ENCODE assay signal across 28 cellular contexts in the genomic region with DNA sequence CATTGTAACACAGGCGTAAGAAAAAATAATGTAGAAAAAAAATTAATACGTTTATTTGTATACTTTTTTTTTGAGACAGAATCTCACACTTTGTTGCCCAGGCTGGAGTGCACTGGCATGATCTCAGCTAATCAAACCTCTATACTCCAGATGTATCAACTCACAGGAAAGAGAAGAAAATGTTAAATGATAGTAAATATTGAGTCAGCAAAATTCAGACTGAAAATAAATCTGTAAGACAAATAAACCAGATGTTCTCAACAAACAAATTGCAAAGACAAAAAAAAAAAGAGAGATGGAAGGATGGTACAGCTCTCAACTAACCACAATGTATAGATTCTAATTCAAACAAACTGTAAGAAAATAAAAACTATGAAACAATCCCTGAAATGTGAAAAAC.
"Had no signal": no experiment of that assay in that cellular context is flagged by ENCODE, and none has a peak within 500 bp of the region (broad histone marks: within the 10 kb centered on the region; RNA-seq: fewer than 3 reads in every experiment).

No MANE protein-coding gene starts in this region.

- H3K27ac ChIP-seq: ascending aorta, coronary artery, dorsolateral prefrontal cortex, esophagus muscularis mucosa, foreskin keratinocyte, gastrocnemius medialis, heart right ventricle had no signal

- H3K9me3 Mint-ChIP-seq: activated CD4-positive, alpha-beta T cell treated with anti-CD3 and anti-CD28 coated beads, Interleukin-2, amount 10 ng/mL, durations not matched to agents 7 days and 5 days; activated naive CD8-positive, alpha-beta T cell treated with anti-CD3 and anti-CD28 coated beads, Interleukin-2, amount 10 ng/mL, durations not matched to agents 7 days and 5 days; brain; dendritic cell treated with granulocyte-macrophage colony-stimulating factor and Interleukin-4, amounts not matched to agents 40 ng/mL and 50 ng/mL, for 4 days had no signal

- H3K36me3 Mint-ChIP-seq: activated naive CD4-positive, alpha-beta T cell treated with anti-CD3 and anti-CD28 coated beads, Interleukin-2, amount 10 ng/mL, durations not matched to agents 7 days and 5 days; activated naive CD4-positive, alpha-beta T cell treated with anti-CD3 and anti-CD28 coated beads, Interleukin-2, amount 50 U/mL, for 72 hours; activated naive CD8-positive, alpha-beta T cell treated with anti-CD3 and anti-CD28 coated beads, Interleukin-2, amount 10 ng/mL, durations not matched to agents 7 days and 5 days; brain had no signal

- FAIRE-seq: bronchial epithelial cell had no signal

- DNase-seq: activated CD4-positive, alpha-beta memory T cell treated with anti-CD3 and anti-CD28 coated beads, Interleukin-2, amount 10 ng/mL, durations not matched to agents 7 days and 5 days; activated CD4-positive, alpha-beta T cell treated with anti-CD3 and anti-CD28 coated beads for 1 hour; activated CD4-positive, alpha-beta T cell treated with anti-CD3 and anti-CD28 coated beads for 4 hours; activated CD4-positive, alpha-beta T cell treated with anti-CD3 and anti-CD28 coated beads, Interleukin-2, amount 10 ng/mL, durations not matched to agents 7 days and 5 days; activated CD4-positive, alpha-beta T cell treated with anti-CD3 and anti-CD28 coated beads, Interleukin-2, amount 50 U/mL, for 4 hours; activated CD8-positive, alpha-beta memory T cell treated with anti-CD3 and anti-CD28 coated beads, Interleukin-2, amount 50 U/mL, for 48 hours; activated gamma-delta T cell; activated naive CD4-positive, alpha-beta T cell; activated naive CD4-positive, alpha-beta T cell treated with anti-CD3 and anti-CD28 coated beads, Interleukin-2, amount 10 ng/mL, durations not matched to agents 7 days and 5 days; activated naive CD8-positive, alpha-beta T cell treated with anti-CD3 and anti-CD28 coated beads, Interleukin-2, amount 10 ng/mL, durations not matched to agents 7 days and 5 days; activated T-cell treated with anti-CD3 and anti-CD28 coated beads for 4 hours; activated T-cell treated with anti-CD3 and anti-CD28 coated beads, Interleukin-2, amount 50 U/mL, for 24 hours; activated T-cell treated with anti-CD3 and anti-CD28 coated beads, Interleukin-2, amount 50 U/mL, for 72 hours; dorsolateral prefrontal cortex; effector memory CD4-positive, alpha-beta T cell; endodermal cell; foreskin keratinocyte; gastrocnemius medialis; heart right ventricle; T-helper 2 cell had no signal

- H3K4me1 ChIP-seq: ascending aorta, esophagus muscularis mucosa, foreskin keratinocyte, gastrocnemius medialis, heart right ventricle had no signal

- ATAC-seq: activated naive CD4-positive, alpha-beta T cell treated with anti-CD3 and anti-CD28 coated beads, Interleukin-2, amount 50 U/mL, for 72 hours; activated T-cell treated with anti-CD3 and anti-CD28 coated beads, Interleukin-2, amount 50 U/mL, for 72 hours; foreskin keratinocyte; gastrocnemius medialis; heart right ventricle had no signal

- H3K4me1 Mint-ChIP-seq: activated CD4-positive, alpha-beta memory T cell treated with anti-CD3 and anti-CD28 coated beads, Interleukin-2, amount 10 ng/mL, durations not matched to agents 7 days and 5 days; activated CD4-positive, alpha-beta T cell treated with anti-CD3 and anti-CD28 coated beads, Interleukin-2, amount 10 ng/mL, durations not matched to agents 7 days and 5 days; activated naive CD4-positive, alpha-beta T cell treated with anti-CD3 and anti-CD28 coated beads, Interleukin-2, amount 10 ng/mL, durations not matched to agents 7 days and 5 days; activated naive CD8-positive, alpha-beta T cell treated with anti-CD3 and anti-CD28 coated beads, Interleukin-2, amount 10 ng/mL, durations not matched to agents 7 days and 5 days; central memory CD8-positive, alpha-beta T cell; endodermal cell had no signal

- H3K4me3 ChIP-seq: ascending aorta, coronary artery, dorsolateral prefrontal cortex, esophagus muscularis mucosa, gastrocnemius medialis, heart right ventricle had no signal

- H3K27me3 ChIP-seq: ascending aorta, dorsolateral prefrontal cortex, esophagus muscularis mucosa, gastrocnemius medialis, heart right ventricle had no signal

- H3K9me3 ChIP-seq: ascending aorta, esophagus muscularis mucosa, gastrocnemius medialis had no signal

- H3K36me3 ChIP-seq: ascending aorta, esophagus muscularis mucosa, gastrocnemius medialis, heart right ventricle had no signal

- H3K27me3 Mint-ChIP-seq: activated CD4-positive, alpha-beta memory T cell treated with anti-CD3 and anti-CD28 coated beads, Interleukin-2, amount 10 ng/mL, durations not matched to agents 7 days and 5 days; activated CD4-positive, alpha-beta T cell treated with anti-CD3 and anti-CD28 coated beads, Interleukin-2, amount 10 ng/mL, durations not matched to agents 7 days and 5 days; activated naive CD4-positive, alpha-beta T cell treated with anti-CD3 and anti-CD28 coated beads, Interleukin-2, amount 10 ng/mL, durations not matched to agents 7 days and 5 days; activated naive CD8-positive, alpha-beta T cell treated with anti-CD3 and anti-CD28 coated beads, Interleukin-2, amount 10 ng/mL, durations not matched to agents 7 days and 5 days; activated T-cell treated with anti-CD3 and anti-CD28 coated beads, Interleukin-2, amount 50 U/mL, for 24 hours; central memory CD8-positive, alpha-beta T cell; dendritic cell treated with granulocyte-macrophage colony-stimulating factor and Interleukin-4, amounts not matched to agents 40 ng/mL and 50 ng/mL, for 4 days had no signal

- H3K27ac Mint-ChIP-seq: activated CD4-positive, alpha-beta memory T cell treated with anti-CD3 and anti-CD28 coated beads, Interleukin-2, amount 10 ng/mL, durations not matched to agents 7 days and 5 days; activated CD4-positive, alpha-beta T cell treated with anti-CD3 and anti-CD28 coated beads, Interleukin-2, amount 10 ng/mL, durations not matched to agents 7 days and 5 days; activated naive CD4-positive, alpha-beta T cell treated with anti-CD3 and anti-CD28 coated beads, Interleukin-2, amount 10 ng/mL, durations not matched to agents 7 days and 5 days; activated naive CD4-positive, alpha-beta T cell treated with anti-CD3 and anti-CD28 coated beads, Interleukin-2, amount 50 U/mL, for 72 hours; activated naive CD8-positive, alpha-beta T cell treated with anti-CD3 and anti-CD28 coated beads, Interleukin-2, amount 10 ng/mL, durations not matched to agents 7 days and 5 days; activated T-cell treated with anti-CD3 and anti-CD28 coated beads, Interleukin-2, amount 50 U/mL, for 24 hours; activated T-cell treated with anti-CD3 and anti-CD28 coated beads, Interleukin-2, amount 50 U/mL, for 72 hours; dendritic cell treated with granulocyte-macrophage colony-stimulating factor and Interleukin-4, amounts not matched to agents 40 ng/mL and 50 ng/mL, for 4 days; endodermal cell had no signal

- H3K4me3 Mint-ChIP-seq: activated CD4-positive, alpha-beta memory T cell treated with anti-CD3 and anti-CD28 coated beads, Interleukin-2, amount 10 ng/mL, durations not matched to agents 7 days and 5 days; activated CD4-positive, alpha-beta T cell treated with anti-CD3 and anti-CD28 coated beads, Interleukin-2, amount 10 ng/mL, durations not matched to agents 7 days and 5 days; activated naive CD4-positive, alpha-beta T cell treated with anti-CD3 and anti-CD28 coated beads, Interleukin-2, amount 10 ng/mL, durations not matched to agents 7 days and 5 days; activated naive CD8-positive, alpha-beta T cell treated with anti-CD3 and anti-CD28 coated beads, Interleukin-2, amount 10 ng/mL, durations not matched to agents 7 days and 5 days; activated T-cell treated with anti-CD3 and anti-CD28 coated beads, Interleukin-2, amount 50 U/mL, for 24 hours; activated T-cell treated with anti-CD3 and anti-CD28 coated beads, Interleukin-2, amount 50 U/mL, for 72 hours; brain; central memory CD8-positive, alpha-beta T cell; dendritic cell treated with granulocyte-macrophage colony-stimulating factor and Interleukin-4, amounts not matched to agents 40 ng/mL and 50 ng/mL, for 4 days; endodermal cell had no signal
